ENCODE assay signal across 11 cellular contexts in the genomic region with DNA sequence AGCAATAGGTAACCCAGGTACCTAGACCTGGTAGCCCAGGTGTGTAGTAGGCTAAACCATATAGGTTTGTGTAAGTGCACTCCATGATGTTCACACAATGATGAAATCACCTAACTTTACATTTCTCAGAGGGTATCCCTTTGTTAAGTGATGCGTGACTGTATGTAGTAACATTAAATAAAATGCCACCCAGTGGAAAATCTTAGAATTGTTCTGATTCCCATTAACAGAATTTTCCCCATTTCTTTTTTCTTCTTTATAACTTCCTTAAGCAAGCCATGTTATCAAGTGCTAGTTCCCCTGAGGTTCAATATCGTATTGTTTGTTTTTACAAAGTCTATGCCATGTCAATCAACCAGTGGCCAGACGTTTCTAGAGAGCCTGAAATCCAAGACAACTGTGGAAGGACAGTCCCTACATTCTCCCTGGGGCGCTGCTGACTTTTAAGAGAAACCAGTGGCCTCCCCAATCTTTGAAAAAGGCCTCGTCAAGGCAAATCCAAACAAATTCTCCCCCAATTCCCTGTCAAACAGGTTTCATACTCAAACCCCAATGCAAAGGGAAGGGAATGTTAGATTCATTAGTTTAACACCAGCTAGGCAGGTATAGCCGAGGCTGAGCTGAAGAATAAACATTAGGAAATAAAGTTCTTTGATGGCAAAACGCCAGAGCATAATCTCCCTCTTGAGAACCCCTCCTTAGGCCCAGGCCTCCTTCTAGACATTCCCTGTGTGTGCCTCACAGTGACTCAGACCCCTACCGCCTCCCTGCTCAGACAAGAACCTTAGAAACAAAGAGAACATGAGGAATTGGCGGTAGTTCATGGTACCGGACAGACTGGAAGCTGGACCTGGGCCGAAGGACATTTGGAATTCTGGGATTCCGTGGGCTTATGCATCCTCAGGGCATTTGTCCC.
A peak's percentile ranks its signal among the peaks of the same experiment; 100 is the strongest.
DNase-seq lines count a peak whose midpoint lies in the region; ATAC-seq and TF ChIP-seq lines count a peak whose summit lies in the region.
"Had no signal": no experiment of that assay in that cellular context is flagged by ENCODE, and none has a peak within 500 bp of the region (broad histone marks: within the 10 kb centered on the region; RNA-seq: fewer than 3 reads in every experiment).

No MANE protein-coding gene starts in this region.

- TF ChIP-seq CTCF in OCI-LY7 (conservative IDR thresholded peaks at IDR 0.05; ENCODE audit: low read length) (peak; percentile 31; the same call in 1 of the 2 replicates), fibroblast of lung (conservative IDR thresholded peaks at IDR 0.05 in 1 of 2, IDR thresholded peaks at IDR 0.05 in 1 of 2; ENCODE audit: low read depth in 1 of 2, low read length in 2 of 2) (peak in 1 of 2 donors; percentile 6)
- TF ChIP-seq CTCF in CD4-positive, alpha-beta T cell (IDR thresholded peaks at IDR 0.05): no peak

- H2AFZ ChIP-seq in OCI-LY7 (ENCODE audit: low read length): no peak overlapping the region
- no peak overlapping the region for H2AFZ ChIP-seq in fibroblast of lung (ENCODE audit: low read length)

- intact Hi-C loops in OCI-LY7 (cut with micrococcal nuclease; ENCODE audit: unreplicated experiment): no loop called here
- intact Hi-C loops in CD4-positive, alpha-beta T cell (cut with DNase I, micrococcal nuclease): loop anchor here (10.0 kb wide), 2 partner anchors 305 to 765 kb away; no protein-coding TSS in a partner anchor
- intact Hi-C loops in posterior cingulate gyrus (cut with DNase I): loop anchor here (10.0 kb wide), 1 partner anchor 765 kb away; no protein-coding TSS in a partner anchor
- intact Hi-C loops in activated CD4-positive, alpha-beta memory T cell treated with anti-CD3 and anti-CD28 coated beads for 36 hours (cut with micrococcal nuclease): loop anchor here (10.0 kb wide), 2 partner anchors 395 to 765 kb away; no protein-coding TSS in a partner anchor

- no peaks in the 10 kb centered on the region for H3K36me3 ChIP-seq in OCI-LY7 (ENCODE audit: insufficient read depth, low read length)
- no peaks in the 10 kb centered on the region for H3K36me3 ChIP-seq in fibroblast of lung (ENCODE audit: control insufficient read depth, insufficient read depth, low read length)

- H3K9ac ChIP-seq in fibroblast of lung (ENCODE audit: insufficient read depth, low read length): no peak overlapping the region

- H3K4me3 ChIP-seq in OCI-LY7 (ENCODE audit: low read depth, low read length, poor library complexity, severe bottlenecking): no peak overlapping the region
- no peak overlapping the region for H3K4me3 ChIP-seq in fibroblast of lung (replicated peaks in 1 of 4; ENCODE audit: control extremely low read depth in 1 of 4, insufficient read depth in 1 of 4, low read depth in 3 of 4, low read length in 4 of 4)
- no peak overlapping the region for H3K4me3 ChIP-seq in skeletal muscle cell (ENCODE audit: low read depth, low read length)

- no TSS peak for BruUV-seq in OCI-LY7 (replicated peaks; lab: Mats Ljungman, UMichigan)

- H4K20me1 ChIP-seq in OCI-LY7 (ENCODE audit: insufficient read depth, low read length) (no peaks in the 10 kb centered on the region), fibroblast of lung (ENCODE audit: control insufficient read depth, extremely low read depth, insufficient read depth, low read length) (no peaks in the 10 kb centered on the region)

- peaks cover 11% of the 10 kb centered on the region for H3K4me1 Mint-ChIP-seq in CD4-positive, alpha-beta T cell (ENCODE audit: low read depth)
- peaks cover 5% of the 10 kb centered on the region for H3K4me1 Mint-ChIP-seq in activated CD4-positive, alpha-beta memory T cell treated with anti-CD3 and anti-CD28 coated beads for 36 hours (ENCODE audit: low read depth)

- no peaks in the 10 kb centered on the region for H3K36me3 Mint-ChIP-seq in CD4-positive, alpha-beta T cell (ENCODE audit: low read depth)
- no peaks in the 10 kb centered on the region for H3K36me3 Mint-ChIP-seq in activated CD4-positive, alpha-beta memory T cell treated with anti-CD3 and anti-CD28 coated beads for 36 hours

- no peak overlapping the region for H3K27ac ChIP-seq in OCI-LY7 (ENCODE audit: low read depth, low read length, poor library complexity, severe bottlenecking)
- no peak overlapping the region for H3K27ac ChIP-seq in fibroblast of lung (ENCODE audit: insufficient read depth, low read length)
- no peak overlapping the region for H3K27ac ChIP-seq in CD4-positive, alpha-beta T cell (ENCODE audit: low read depth, low read length)

- CTCF ChIA-PET in OCI-LY7 (lab: Charles Lee; ENCODE audit: unreplicated experiment): no interaction called here
- CTCF ChIA-PET in CD4-positive, alpha-beta T cell (lab: Charles Lee): no interaction called here
- CTCF ChIA-PET in activated CD4-positive, alpha-beta memory T cell treated with anti-CD3 and anti-CD28 coated beads for 36 hours (lab: Charles Lee): no interaction called here

- DNase-seq in GM03348 (ENCODE audit: low spot score) (peak; percentile 23), OCI-LY7 (ENCODE audit: low spot score) (no peak), fibroblast of lung (ENCODE audit: low read depth in 2 of 2) (peak; percentile 45 to 99), skeletal muscle cell (ENCODE audit: low read depth) (peak; percentile 88), posterior cingulate gyrus (no peak)
- DNase-seq in CD4-positive, alpha-beta T cell: no peak
- DNase-seq in activated CD4-positive, alpha-beta memory T cell treated with anti-CD3 and anti-CD28 coated beads for 36 hours: no peak
- DNase-seq: activated CD4-positive, alpha-beta T cell treated with anti-CD3 and anti-CD28 coated beads for 48 hours; KG1; NCI-H446; stimulated activated CD4-positive, alpha-beta T cell treated with anti-CD3 and anti-CD28 coated beads, Interleukin-4, amount 100 ng/mL, for 24 hours had no signal

- H3K27me3 ChIP-seq in fibroblast of lung (ENCODE audit: control insufficient read depth, insufficient read depth, low read length): no peaks in the 10 kb centered on the region
- H3K27me3 ChIP-seq in CD4-positive, alpha-beta T cell (ENCODE audit: control insufficient read depth, insufficient read depth, low read length): no peaks in the 10 kb centered on the region

- no peak overlapping the region for H3K4me3 Mint-ChIP-seq in CD4-positive, alpha-beta T cell
- H3K4me3 Mint-ChIP-seq in activated CD4-positive, alpha-beta memory T cell treated with anti-CD3 and anti-CD28 coated beads for 36 hours: no peak overlapping the region

- H3K4me1 ChIP-seq in OCI-LY7 (ENCODE audit: insufficient read depth, low read length, poor library complexity, severe bottlenecking): no peaks in the 10 kb centered on the region
- no peaks in the 10 kb centered on the region for H3K4me1 ChIP-seq in fibroblast of lung (ENCODE audit: control insufficient read depth, extremely low read depth, insufficient read depth, low read length)

- H3K9me2 ChIP-seq in OCI-LY7 (ENCODE audit: insufficient read depth, low read length): no peaks in the 10 kb centered on the region

- ATAC-seq in CD4-positive, alpha-beta T cell (ENCODE audit: poor library complexity): no peak

- no peaks in the 10 kb centered on the region for H3K27me3 Mint-ChIP-seq in CD4-positive, alpha-beta T cell
- H3K27me3 Mint-ChIP-seq in activated CD4-positive, alpha-beta memory T cell treated with anti-CD3 and anti-CD28 coated beads for 36 hours: peaks cover 5% of the 10 kb centered on the region

- no peaks in the 10 kb centered on the region for H3K9me3 ChIP-seq in OCI-LY7 (ENCODE audit: low read length)
- no peaks in the 10 kb centered on the region for H3K9me3 ChIP-seq in fibroblast of lung (ENCODE audit: control insufficient read depth, insufficient read depth, low read depth, low read length)
- H3K9me3 ChIP-seq in CD4-positive, alpha-beta T cell (ENCODE audit: control insufficient read depth, low read length): no peaks in the 10 kb centered on the region

- H3K9me3 Mint-ChIP-seq in CD4-positive, alpha-beta T cell: no peaks in the 10 kb centered on the region
- H3K9me3 Mint-ChIP-seq in activated CD4-positive, alpha-beta memory T cell treated with anti-CD3 and anti-CD28 coated beads for 36 hours: peaks cover 8% of the 10 kb centered on the region

- H3K4me2 ChIP-seq in OCI-LY7 (ENCODE audit: low read length): no peak overlapping the region
- H3K4me2 ChIP-seq in fibroblast of lung (ENCODE audit: extremely low read depth, insufficient read depth, low read length): no peak overlapping the region

- H3K79me2 ChIP-seq in OCI-LY7 (ENCODE audit: insufficient read depth, low read depth, low read length): no peaks in the 10 kb centered on the region
- no peaks in the 10 kb centered on the region for H3K79me2 ChIP-seq in fibroblast of lung (ENCODE audit: control insufficient read depth, insufficient read depth, low read length)

- no peak overlapping the region for H3K27ac Mint-ChIP-seq in CD4-positive, alpha-beta T cell
- no peak overlapping the region for H3K27ac Mint-ChIP-seq in activated CD4-positive, alpha-beta memory T cell treated with anti-CD3 and anti-CD28 coated beads for 36 hours

- POLR2A ChIA-PET in OCI-LY7 (lab: Charles Lee): no interaction called here
- POLR2A ChIA-PET in CD4-positive, alpha-beta T cell (lab: Charles Lee): no interaction called here
- POLR2A ChIA-PET in activated CD4-positive, alpha-beta memory T cell treated with anti-CD3 and anti-CD28 coated beads for 36 hours (lab: Charles Lee): no interaction called here

Comparison
In these comparisons a context has a peak if more than half of its experiments do, and no peak if none do; other contexts are left out.
1. DNase-seq: peak in GM03348 (single experiment), fibroblast of lung (2 of 2) and skeletal muscle cell (single experiment); none in OCI-LY7 (single experiment), CD4-positive, alpha-beta T cell (0 of 10), posterior cingulate gyrus (0 of 10) and activated CD4-positive, alpha-beta memory T cell treated with anti-CD3 and anti-CD28 coated beads for 36 hours (single experiment).